26 cellular contexts compared by ENCODE assay signal in genomic region chr15:101503296-101503599, GRCh38.
"Had no signal": no experiment of that assay in that cellular context is flagged by ENCODE, and none has a peak within 500 bp of the region (broad histone marks: within the 10 kb centered on the region; RNA-seq: fewer than 3 reads in every experiment).

No MANE protein-coding gene starts in this region.

- H3K27ac Mint-ChIP-seq: nephron progenitor cell; stimulated activated naive CD8-positive, alpha-beta T cell treated with anti-CD3 and anti-CD28 coated beads, Interleukin-15, amount 100 ng/mL, for 72 hours had no signal

- H3K36me3 Mint-ChIP-seq: naive thymus-derived CD8-positive, alpha-beta T cell had no signal

- H3K9me3 ChIP-seq: gastrocnemius medialis, neutrophil, ovary, suprapubic skin, transverse colon, upper lobe of right lung, uterus had no signal

- H3K36me3 ChIP-seq: gastrocnemius medialis, neutrophil, ovary, suprapubic skin, transverse colon, upper lobe of right lung, uterus had no signal

- H3K4me3 ChIP-seq: dorsolateral prefrontal cortex, gastrocnemius medialis, ovary, smooth muscle cell, suprapubic skin, transverse colon, upper lobe of right lung, uterus had no signal

- H3K4me1 ChIP-seq: uterus had no signal

- ATAC-seq: left lobe of liver; naive thymus-derived CD8-positive, alpha-beta T cell; sciatic nerve; stimulated activated naive CD8-positive, alpha-beta T cell treated with anti-CD3 and anti-CD28 coated beads, Interleukin-15, amount 100 ng/mL, for 72 hours; upper lobe of right lung had no signal

- H3K4me3 Mint-ChIP-seq: naive thymus-derived CD8-positive, alpha-beta T cell; nephron progenitor cell; stimulated activated naive CD8-positive, alpha-beta T cell treated with anti-CD3 and anti-CD28 coated beads, Interleukin-15, amount 100 ng/mL, for 72 hours had no signal

- H3K9me3 Mint-ChIP-seq: naive thymus-derived CD8-positive, alpha-beta T cell; nephron progenitor cell; stimulated activated naive CD8-positive, alpha-beta T cell treated with anti-CD3 and anti-CD28 coated beads, Interleukin-15, amount 100 ng/mL, for 72 hours had no signal

- H3K27me3 ChIP-seq: dorsolateral prefrontal cortex, gastrocnemius medialis, ovary, uterus had no signal

- H3K4me2 ChIP-seq: smooth muscle cell had no signal

- DNase-seq: cerebellar nuclear complex; dorsolateral prefrontal cortex; effector CD4-positive, alpha-beta T cell; foreskin fibroblast; gastrocnemius medialis; kidney; mammary epithelial cell; mesendoderm; midbrain; naive thymus-derived CD8-positive, alpha-beta T cell; nephron progenitor cell; ovary; stimulated activated CD4-positive, alpha-beta T cell treated with anti-CD3 and anti-CD28 coated beads, Interleukin-12 subunit alpha, Interleukin-12 subunit beta, amount 100 ng/mL, for 4 hours; stimulated activated CD4-positive, alpha-beta T cell treated with anti-CD3 and anti-CD28 coated beads, Interleukin-1b, Interleukin-23, amount 100 ng/mL, for 48 hours; stimulated activated CD4-positive, alpha-beta T cell treated with anti-CD3 and anti-CD28 coated beads, Interleukin-4, amount 100 ng/mL, for 1 hour; stimulated activated CD8-positive, alpha-beta memory T cell treated with anti-CD3 and anti-CD28 coated beads, Interleukin-4, amount 100 ng/mL, for 48 hours; stimulated activated naive CD4-positive, alpha-beta T cell; stimulated activated naive CD8-positive, alpha-beta T cell treated with anti-CD3 and anti-CD28 coated beads, Interleukin-15, amount 100 ng/mL, for 72 hours; transverse colon; upper lobe of right lung; uterus had no signal

- H3K27ac ChIP-seq: neutrophil, ovary, suprapubic skin, transverse colon, upper lobe of right lung, uterus had no signal
